1 cellular context compared by ENCODE assay signal in genomic region chr5:75336625-75337336, GRCh38.
TF ChIP-seq lines count a peak whose summit lies in the region.

TSS of gene HMGCR (plus strand) at chr5:75337220. CDS start at chr5:75342606, 5,386 bp downstream.

TF ChIP-seq in HepG2, 621 proteins besides CTCF, POLR2A, EP300 and RAD21 (continued from another document and continues in another):
- TF ChIP-seq ETS1 (CRISPR knock-in tag; IDR thresholded peaks at IDR 0.05) (no peak), SALL1 (CRISPR knock-in tag; IDR thresholded peaks at IDR 0.05) (peak; percentile 90), ZNF709 (CRISPR knock-in tag; IDR thresholded peaks at IDR 0.05) (peak; percentile 92), TBP (CRISPR knock-in tag; IDR thresholded peaks at IDR 0.05) (no peak), ZNF550 (CRISPR knock-in tag; IDR thresholded peaks at IDR 0.05; ENCODE audit: borderline replicate concordance) (no peak), ZNF383 (CRISPR knock-in tag; IDR thresholded peaks at IDR 0.05; ENCODE audit: borderline replicate concordance) (no peak), ARNT2 (CRISPR knock-in tag; IDR thresholded peaks at IDR 0.05; ENCODE audit: low read depth) (no peak; the same call in 1 of the 2 replicates), ZNF296 (CRISPR knock-in tag; conservative IDR thresholded peaks at IDR 0.05) (no peak), KDM5A (IDR thresholded peaks at IDR 0.05; ENCODE audit: borderline replicate concordance, low read length) (no peak), ZNF772 (CRISPR knock-in tag; IDR thresholded peaks at IDR 0.05) (0 out of 2 replicates have a peak, but pooled peaks have one; percentile 35), ZKSCAN5 (CRISPR knock-in tag; IDR thresholded peaks at IDR 0.05) (no peak), ZBTB20 (CRISPR knock-in tag; IDR thresholded peaks at IDR 0.05; ENCODE audit: borderline replicate concordance, low read depth) (0 out of 2 replicates have a peak, but pooled peaks have one; percentile 35), TRIM24 (CRISPR knock-in tag; IDR thresholded peaks at IDR 0.05) (no peak), HDAC2 (CRISPR knock-in tag; IDR thresholded peaks at IDR 0.05) (peak; percentile 85), ZNF292 (CRISPR knock-in tag; IDR thresholded peaks at IDR 0.05; ENCODE audit: borderline replicate concordance, low read depth) (no peak; the same call in 1 of the 2 replicates), MATR3 (CRISPR knock-in tag; IDR thresholded peaks at IDR 0.05) (no peak), ZNF704 (CRISPR knock-in tag; IDR thresholded peaks at IDR 0.05; ENCODE audit: borderline replicate concordance) (0 out of 2 replicates have a peak, but pooled peaks have one; percentile 33), ZSCAN20 (CRISPR knock-in tag; IDR thresholded peaks at IDR 0.05; ENCODE audit: borderline replicate concordance) (no peak), ZNF317 (CRISPR knock-in tag; IDR thresholded peaks at IDR 0.05) (no peak), ZNF44 (CRISPR knock-in tag; IDR thresholded peaks at IDR 0.05) (no peak), ZNF407 (CRISPR knock-in tag; IDR thresholded peaks at IDR 0.05; ENCODE audit: not compliant biosample characterization) (no peak), CENPX (CRISPR knock-in tag; IDR thresholded peaks at IDR 0.05) (no peak), ATF7 (IDR thresholded peaks at IDR 0.05) (no peak), ATF7 (CRISPR knock-in tag; IDR thresholded peaks at IDR 0.05) (no peak), ZZZ3 (CRISPR knock-in tag; IDR thresholded peaks at IDR 0.05; ENCODE audit: borderline replicate concordance) (no peak), RBM39 (IDR thresholded peaks at IDR 0.05; ENCODE audit: low read depth, low read length, poor library complexity, severe bottlenecking) (peak; percentile 68), ZBTB8A (CRISPR knock-in tag; IDR thresholded peaks at IDR 0.05; ENCODE audit: borderline replicate concordance, low read depth) (0 out of 2 replicates have a peak, but pooled peaks have one; percentile 12), RXRA (CRISPR knock-in tag; IDR thresholded peaks at IDR 0.05) (peak; percentile 65; the same call in 1 of the 2 replicates), SMARCE1 (IDR thresholded peaks at IDR 0.05; ENCODE audit: borderline replicate concordance) (no peak), CC2D1A (CRISPR knock-in tag; IDR thresholded peaks at IDR 0.05) (no peak), HMGXB4 (CRISPR knock-in tag; IDR thresholded peaks at IDR 0.05; ENCODE audit: borderline replicate concordance in 1 of 2, low read depth in 1 of 2) (peak; percentile 87 to 93), ZFP37 (CRISPR knock-in tag; IDR thresholded peaks at IDR 0.05; ENCODE audit: borderline replicate concordance) (no peak; the same call in 1 of the 2 replicates), TRIM22 (IDR thresholded peaks at IDR 0.05) (no peak), ZMYM2 (CRISPR knock-in tag; IDR thresholded peaks at IDR 0.05) (no peak), MAFF (IDR thresholded peaks at IDR 0.05; ENCODE audit: low read depth, low read length) (peak; percentile 6; the same call in 1 of the 2 replicates), HHEX (CRISPR knock-in tag; IDR thresholded peaks at IDR 0.05) (no peak), ZC3H4 (CRISPR knock-in tag; IDR thresholded peaks at IDR 0.05; ENCODE audit: borderline replicate concordance) (no peak), ZNF510 (CRISPR knock-in tag; IDR thresholded peaks at IDR 0.05; ENCODE audit: low read depth) (no peak), HNRNPK (IDR thresholded peaks at IDR 0.05; ENCODE audit: low read depth, low read length, poor library complexity, severe bottlenecking) (no peak), ZSCAN21 (CRISPR knock-in tag; IDR thresholded peaks at IDR 0.05; ENCODE audit: borderline replicate concordance) (peak; percentile 92; the same call in 1 of the 2 replicates), ZNF749 (CRISPR knock-in tag; IDR thresholded peaks at IDR 0.05; ENCODE audit: borderline replicate concordance) (peak; percentile 85), POLR2G (IDR thresholded peaks at IDR 0.05; ENCODE audit: low read depth, low read length) (peak; percentile 96), E2F1 (CRISPR knock-in tag; IDR thresholded peaks at IDR 0.05) (no peak), FOXJ3 (CRISPR knock-in tag; IDR thresholded peaks at IDR 0.05; ENCODE audit: borderline replicate concordance) (no peak), ZNF280D (CRISPR knock-in tag; IDR thresholded peaks at IDR 0.05) (0 out of 2 replicates have a peak, but pooled peaks have one; percentile 70), ZBTB25 (CRISPR knock-in tag; IDR thresholded peaks at IDR 0.05) (0 out of 2 replicates have a peak, but pooled peaks have one; percentile 20), SP5 (CRISPR knock-in tag; IDR thresholded peaks at IDR 0.05; ENCODE audit: borderline replicate concordance, low read depth) (peak; percentile 35; the same call in 1 of the 2 replicates), NFIC (IDR thresholded peaks at IDR 0.05; ENCODE audit: low read length) (no peak)
